Comparison of ENCODE assay signal across 22 cellular contexts in the genomic region with DNA sequence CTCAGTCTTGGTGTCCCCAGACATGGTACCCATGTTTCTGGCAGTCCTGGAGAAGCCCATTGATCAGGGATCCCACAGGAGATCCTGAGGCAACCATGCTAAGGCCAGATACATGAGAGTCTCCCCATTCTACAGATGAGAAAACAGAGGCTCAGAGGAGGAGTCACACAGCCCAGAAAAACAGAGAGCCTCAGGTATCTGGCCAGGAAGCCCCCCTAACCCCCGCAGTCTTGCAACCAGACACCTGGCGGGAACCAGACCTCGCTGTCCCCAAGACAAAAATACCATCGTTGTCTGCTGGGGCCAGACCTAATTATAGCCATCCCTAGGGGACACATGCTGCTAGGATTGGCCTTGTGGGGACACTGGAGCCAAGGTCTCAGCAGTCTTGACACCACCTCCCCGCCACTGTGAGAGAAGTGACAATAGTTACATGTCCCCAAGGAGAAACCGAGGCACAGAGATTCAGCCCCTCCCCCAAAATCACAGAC. TPM values are rescaled to one million over a fixed set of nuclear protein-coding genes. Genes with fewer than 3 reads are reported as not detected.
"Had no signal": no experiment of that assay in that cellular context is flagged by ENCODE, and none has a peak within 500 bp of the region (broad histone marks: within the 10 kb centered on the region; RNA-seq: fewer than 3 reads in every experiment).

No MANE protein-coding gene starts in this region.

- H3K9me3 Mint-ChIP-seq: central memory CD8-positive, alpha-beta T cell; effector memory CD8-positive, alpha-beta T cell; T-helper 1 cell treated with Interleukin-12 subunit alpha and Interleukin-12 subunit beta and Interleukin-4 antibody, amounts not matched to agents 30 μg/mL and 1 μg/mL, for 36 hours; WTC11 had no signal

- FAIRE-seq: astrocyte, colon, endothelial cell of umbilical vein, frontal cortex had no signal

- DNase-seq: activated gamma-delta T cell treated with Interleukin-2 at 50 U/mL for 16 hours; activated T-cell treated with anti-CD3 and anti-CD28 coated beads, Interleukin-2, amount 50 U/mL, for 1 hour; dorsolateral prefrontal cortex; effector memory CD8-positive, alpha-beta T cell; hippocampal formation; kidney glomerular epithelial cell; occipital lobe; retina; stimulated activated CD4-positive, alpha-beta T cell treated with anti-CD3 and anti-CD28 coated beads, Interleukin-4, amount 100 ng/mL, for 24 hours; stimulated activated naive CD8-positive, alpha-beta T cell treated with anti-CD3 and anti-CD28 coated beads, Interleukin-15, Interleukin-2, amounts not matched to agents 100 U/mL and 50 U/mL, for 24 hours; T1000 had no signal

- H3K36me3 Mint-ChIP-seq: WTC11 had no signal

- H3K4me3 ChIP-seq: dorsolateral prefrontal cortex had no signal

- ATAC-seq: effector memory CD8-positive, alpha-beta T cell; esophagus mucosa; stimulated activated naive CD8-positive, alpha-beta T cell treated with anti-CD3 and anti-CD28 coated beads, Interleukin-15, Interleukin-2, amounts not matched to agents 100 U/mL and 50 U/mL, for 24 hours; WTC11 had no signal

- H3K4me3 Mint-ChIP-seq: activated naive CD8-positive, alpha-beta T cell; central memory CD8-positive, alpha-beta T cell; effector memory CD8-positive, alpha-beta T cell; neural crest cell; T-helper 1 cell treated with Interleukin-12 subunit alpha and Interleukin-12 subunit beta and Interleukin-4 antibody, amounts not matched to agents 30 μg/mL and 1 μg/mL, for 36 hours; WTC11 had no signal

- H3K27ac Mint-ChIP-seq: activated naive CD8-positive, alpha-beta T cell; effector memory CD8-positive, alpha-beta T cell; T-helper 1 cell treated with Interleukin-12 subunit alpha and Interleukin-12 subunit beta and Interleukin-4 antibody, amounts not matched to agents 30 μg/mL and 1 μg/mL, for 36 hours; WTC11 had no signal

RNA-seq across cellular contexts. Expression of a gene that starts 1.6 kb away (rescaled TPM):
- total RNA-seq: subcutaneous adipose tissue had no signal
